ENCODE assay signal across 11 cellular contexts in genomic region chr19:16259385-16260159, GRCh38.
DNase-seq lines count a peak whose midpoint lies in the region; ATAC-seq, FAIRE-seq and TF ChIP-seq lines count a peak whose summit lies in the region.
"Had no signal": no experiment of that assay in that cellular context is flagged by ENCODE, and none has a peak within 500 bp of the region (broad histone marks: within the 10 kb centered on the region; RNA-seq: fewer than 3 reads in every experiment).

No MANE protein-coding gene starts in this region.

- DNase-seq in activated CD4-positive, alpha-beta T cell treated with anti-CD3 and anti-CD28 coated beads for 36 hours = no peak
- DNase-seq in activated CD4-positive, alpha-beta T cell treated with anti-CD3 and anti-CD28 coated beads for 48 hours = no peak
- DNase-seq in effector memory CD4-positive, alpha-beta T cell = no peak
- peak in 9 of 49 donors; percentile 2 to 33 (median 12) for DNase-seq in substantia nigra (lab: John Stamatoyannopoulos, UW)
- DNase-seq in H54 (ENCODE audit: insufficient read length, low spot score) = no peak
- DNase-seq in mesenteric fat pad (ENCODE audit: low spot score) = no peak
- no peak for DNase-seq in iPS-NIHi11 (ENCODE audit: low spot score)
- DNase-seq: activated CD8-positive, alpha-beta memory T cell treated with anti-CD3 and anti-CD28 coated beads, Interleukin-2, amount 50 U/mL, for 48 hours; NCI-H345; tibial artery had no signal

- H3K4me3 ChIP-seq in effector memory CD4-positive, alpha-beta T cell (ENCODE audit: insufficient read depth, low read depth, low read length, poor library complexity, severe bottlenecking) = peak overlapping the region; percentile 11
- H3K4me3 ChIP-seq: tibial artery had no signal

- H3K36me3 ChIP-seq in effector memory CD4-positive, alpha-beta T cell (ENCODE audit: control insufficient read depth, insufficient read depth, low read length) = no peaks in the 10 kb centered on the region
- H3K36me3 ChIP-seq: tibial artery had no signal

- no peak overlapping the region for H3K4me3 Mint-ChIP-seq in activated CD4-positive, alpha-beta T cell treated with anti-CD3 and anti-CD28 coated beads for 36 hours

- H3K27me3 ChIP-seq in effector memory CD4-positive, alpha-beta T cell (replicated peaks; ENCODE audit: control insufficient read depth, insufficient read depth, low read length, poor library complexity, severe bottlenecking) = no peaks in the 10 kb centered on the region
- H3K27me3 ChIP-seq: tibial artery had no signal

- no peak overlapping the region for H3K27ac ChIP-seq in effector memory CD4-positive, alpha-beta T cell (ENCODE audit: insufficient read depth, low read length, poor library complexity, severe bottlenecking)
- H3K27ac ChIP-seq in substantia nigra (ENCODE audit: low read depth, low read length, poor library complexity, severe bottlenecking) = peak overlapping the region; percentile 30

- peaks cover 26% of the 10 kb centered on the region for H3K4me1 Mint-ChIP-seq in activated CD4-positive, alpha-beta T cell treated with anti-CD3 and anti-CD28 coated beads for 36 hours

- CTCF ChIA-PET in activated CD4-positive, alpha-beta T cell treated with anti-CD3 and anti-CD28 coated beads for 36 hours (lab: Charles Lee) = interaction anchor here (0.6 to 1.0 kb wide), 5 partner anchors 12 to 1086 kb away, joined by 3 to 5 read pairs (median 3); no protein-coding TSS in a partner anchor

- ATAC-seq in activated CD4-positive, alpha-beta T cell treated with anti-CD3 and anti-CD28 coated beads for 36 hours = peak; percentile 39
- ATAC-seq in HG03159 (IDR thresholded peaks at IDR 0.05; ENCODE audit: unreplicated experiment) = peak; percentile 51

- no peaks in the 10 kb centered on the region for H3K9me3 Mint-ChIP-seq in activated CD4-positive, alpha-beta T cell treated with anti-CD3 and anti-CD28 coated beads for 36 hours (ENCODE audit: low read depth)

- no peaks in the 10 kb centered on the region for H3K36me3 Mint-ChIP-seq in activated CD4-positive, alpha-beta T cell treated with anti-CD3 and anti-CD28 coated beads for 36 hours (ENCODE audit: low read depth)

- H3K27ac Mint-ChIP-seq in activated CD4-positive, alpha-beta T cell treated with anti-CD3 and anti-CD28 coated beads for 36 hours = no peak overlapping the region

- intact Hi-C loops in activated CD4-positive, alpha-beta T cell treated with anti-CD3 and anti-CD28 coated beads for 36 hours (cut with DNase I, micrococcal nuclease) = no loop called here

- peaks cover 45% of the 10 kb centered on the region for H3K4me1 ChIP-seq in effector memory CD4-positive, alpha-beta T cell (ENCODE audit: control insufficient read depth, insufficient read depth, low read length, poor library complexity, severe bottlenecking)

- POLR2A ChIA-PET in activated CD4-positive, alpha-beta T cell treated with anti-CD3 and anti-CD28 coated beads for 36 hours (lab: Charles Lee) = interaction anchor here (0.7 kb wide), 1 partner anchor 1612 kb away, joined by 5 read pairs; no protein-coding TSS in a partner anchor

- no peak for FAIRE-seq in H54 (lab: Jason Lieb, UNC)

- H3K9me3 ChIP-seq in effector memory CD4-positive, alpha-beta T cell (ENCODE audit: control insufficient read depth, low read length) = no peaks in the 10 kb centered on the region
- H3K9me3 ChIP-seq: tibial artery had no signal

- no peak for TF ChIP-seq POLR2A in H54 (IDR thresholded peaks at IDR 0.05; ENCODE audit: low read depth, low read length)

- H3K27me3 Mint-ChIP-seq in activated CD4-positive, alpha-beta T cell treated with anti-CD3 and anti-CD28 coated beads for 36 hours = peaks cover 2% of the 10 kb centered on the region
